Comparison of ENCODE assay signal across 13 cellular contexts in the genomic region with DNA sequence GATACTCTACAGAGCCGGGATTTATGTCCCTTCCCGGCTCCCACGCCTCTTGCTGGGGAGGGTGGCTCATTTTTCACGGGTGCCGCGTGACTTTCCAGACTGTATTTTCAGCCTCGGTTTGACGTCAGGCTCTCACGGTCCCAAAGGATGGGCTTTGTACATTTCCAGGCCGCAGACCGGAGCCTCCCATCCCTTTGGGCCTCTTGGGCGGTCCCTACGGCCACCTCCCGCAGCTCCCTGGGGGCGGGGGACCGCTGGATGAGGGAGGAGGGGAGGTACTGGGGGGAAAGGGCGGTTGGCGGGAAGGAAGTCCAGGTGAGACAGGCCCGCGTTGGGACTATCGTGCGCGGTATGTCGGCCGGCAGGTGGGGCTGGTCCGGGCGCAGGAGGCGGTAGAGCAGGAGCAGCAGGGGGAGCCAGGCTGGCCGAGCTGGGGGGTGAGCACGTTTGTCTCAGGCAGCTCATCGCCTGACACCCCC. TPM values are rescaled to one million over a fixed set of nuclear protein-coding genes. Genes with fewer than 3 reads are reported as not detected.
DNase-seq lines count a peak whose midpoint lies in the region; ATAC-seq, FAIRE-seq and TF ChIP-seq lines count a peak whose summit lies in the region.
"Had no signal": no experiment of that assay in that cellular context is flagged by ENCODE, and none has a peak within 500 bp of the region (broad histone marks: within the 10 kb centered on the region; RNA-seq: fewer than 3 reads in every experiment).

No MANE protein-coding gene starts in this region.

- ATAC-seq in Right ventricle myocardium inferior (peak; percentile 36), GM21423 (IDR thresholded peaks at IDR 0.05; ENCODE audit: unreplicated experiment) (no peak)
- ATAC-seq: left lobe of liver, PC-3 had no signal

- peaks cover 0 to 9% of the 10 kb centered on the region in 2 donors for H3K9me3 ChIP-seq in right atrium auricular region
- H3K9me3 ChIP-seq in tibial artery = no peaks in the 10 kb centered on the region

- DNase-seq in Right ventricle myocardium inferior (ENCODE audit: missing footprints) (no peak), right atrium auricular region (ENCODE audit: low spot score) (no peak), coronary artery (ENCODE audit: low spot score) (no peak), kidney epithelial cell (ENCODE audit: low read depth) (no peak), tibial artery (peak; percentile 28 to 87), ecto neural progenitor cell (ENCODE audit: low spot score) (no peak), urothelium cell line (ENCODE audit: low spot score) (no peak)
- DNase-seq: NCI-H1105 treated with DMSO at 0.1 percent for 48 hours, PC-3 had no signal

- no peak overlapping the region for H3K4me3 ChIP-seq in right atrium auricular region
- peak overlapping the region; percentile 61 for H3K4me3 ChIP-seq in coronary artery
- no peak overlapping the region for H3K4me3 ChIP-seq in kidney epithelial cell (ENCODE audit: low read depth, low read length)
- peak overlapping the region; percentile 34 for H3K4me3 ChIP-seq in tibial artery

- H3K4me1 ChIP-seq in right atrium auricular region = peaks cover 0 to 9% of the 10 kb centered on the region in 2 donors
- peaks cover 0 to 26% (median 9%) of the 10 kb centered on the region in 4 donors for H3K4me1 ChIP-seq in tibial artery

- FAIRE-seq in urothelium cell line (lab: Jason Lieb, UNC) = no peak

- intact Hi-C loops in Right ventricle myocardium inferior (cut with DNase I) (no loop called here), tibial artery (cut with DNase I; ENCODE audit: low total_unique reads) (no loop called here)

- H3K27ac ChIP-seq in right atrium auricular region (no peak overlapping the region), coronary artery (peak overlapping the region in 1 of 2 donors; percentile 45), tibial artery (peak overlapping the region; percentile 43 to 51)

- H3K27me3 ChIP-seq in right atrium auricular region (peaks cover 0 to 6% of the 10 kb centered on the region in 2 donors), kidney epithelial cell (ENCODE audit: control insufficient read depth, insufficient read depth, low read length) (peaks cover 35% of the 10 kb centered on the region), tibial artery (no peaks in the 10 kb centered on the region)

- peak in 1 of 2 donors; percentile 26 for TF ChIP-seq CTCF in right atrium auricular region (IDR thresholded peaks at IDR 0.05)
- TF ChIP-seq CTCF in coronary artery (IDR thresholded peaks at IDR 0.05) = no peak
- TF ChIP-seq CTCF in kidney epithelial cell (IDR thresholded peaks at IDR 0.05; ENCODE audit: insufficient read depth, low read length, poor library complexity, severe bottlenecking) = peak; percentile 32
- TF ChIP-seq CTCF in tibial artery (IDR thresholded peaks at IDR 0.05) = peak in 1 of 2 experiments; percentile 13

- H3K36me3 ChIP-seq in right atrium auricular region (no peaks in the 10 kb centered on the region), kidney epithelial cell (ENCODE audit: control insufficient read depth, insufficient read depth, low read length) (no peaks in the 10 kb centered on the region), tibial artery (no peaks in the 10 kb centered on the region)

RNA-seq across cellular contexts. Expression of a gene that starts 17.9 kb away (rescaled TPM):
- total RNA-seq in Right ventricle myocardium inferior (not detected), right atrium auricular region (not detected), kidney epithelial cell (not detected in 2 replicates)
- total RNA-seq: activated T-helper 2 cell treated with anti-CD3 and anti-CD28 coated beads, Interferon-gamma antibody, Interleukin-2, Interleukin-4, amounts not matched to agents 10 μg/mL and 5 μg/mL and 100 μg/mL, durations not matched to agents 14 hours and 24 hours and 36 hours; left lobe of liver; skeletal muscle tissue had no signal

RNA-seq across cellular contexts. Expression of a gene that starts 20.1 kb away (rescaled TPM):
- total RNA-seq in Right ventricle myocardium inferior (not detected), right atrium auricular region (not detected), kidney epithelial cell (0.42 and 0.75 TPM in 2 replicates)
- total RNA-seq: left lobe of liver, PC-3 had no signal

RNA-seq across cellular contexts. Expression of a gene that starts 59.7 kb away (rescaled TPM):
- total RNA-seq in Right ventricle myocardium inferior (not detected), right atrium auricular region (not detected), kidney epithelial cell (not detected in 2 replicates)
- total RNA-seq: activated T-helper 2 cell treated with anti-CD3 and anti-CD28 coated beads, Interferon-gamma antibody, Interleukin-2, Interleukin-4, amounts not matched to agents 10 μg/mL and 5 μg/mL and 100 μg/mL, durations not matched to agents 14 hours and 24 hours and 36 hours; left lobe of liver; PC-3; skeletal muscle tissue had no signal

Comparison
In these comparisons a context has a peak if more than half of its experiments do, and no peak if none do; other contexts are left out.
1. DNase-seq: peak in tibial artery (2 of 2); none in Right ventricle myocardium inferior (single experiment), right atrium auricular region (single experiment), coronary artery (single experiment), kidney epithelial cell (single experiment), ecto neural progenitor cell (single experiment) and urothelium cell line (single experiment).
2. H3K27ac ChIP-seq: peak in tibial artery (2 of 2); none in right atrium auricular region (0 of 2).
3. H3K4me3 ChIP-seq: peak in coronary artery (single experiment) and tibial artery (2 of 2); none in right atrium auricular region (0 of 2) and kidney epithelial cell (single experiment).